In genomic region chr2:25981596-25982272, GRCh38 we compare ENCODE assay signal across 1 cellular context.
A peak's percentile ranks its signal among the peaks of the same experiment; 100 is the strongest.
TF ChIP-seq lines count a peak whose summit lies in the region.

No MANE protein-coding gene starts in this region.

TF ChIP-seq in K562, 482 proteins besides CTCF, POLR2A, EP300 and RAD21 (continued from another document and continues in another):
- TF ChIP-seq L3MBTL2 (IDR thresholded peaks at IDR 0.05) (peak; percentile 28; the same call in 1 of the 2 replicates), GATAD2B (IDR thresholded peaks at IDR 0.05; ENCODE audit: borderline replicate concordance) (no peak), SMARCA4 (IDR thresholded peaks at IDR 0.05) (peak; percentile 54), ZNF121 (CRISPR knock-in tag; conservative IDR thresholded peaks at IDR 0.05) (no peak), ZNF263 (CRISPR knock-in tag; IDR thresholded peaks at IDR 0.05; ENCODE audit: borderline replicate concordance) (peak; percentile 19; the same call in 1 of the 2 replicates), TGIF2 (CRISPR knock-in tag; IDR thresholded peaks at IDR 0.05) (no peak), ETV5 (CRISPR knock-in tag; IDR thresholded peaks at IDR 0.05; ENCODE audit: low read depth) (no peak), NKRF (IDR thresholded peaks at IDR 0.05; ENCODE audit: borderline replicate concordance) (0 out of 2 replicates have a peak, but pooled peaks have one; percentile 29), NFE2L1 (tag; IDR thresholded peaks at IDR 0.05; ENCODE audit: borderline replicate concordance, low read depth) (no peak), ZNF449 (CRISPR knock-in tag; IDR thresholded peaks at IDR 0.05) (no peak), CCAR2 (IDR thresholded peaks at IDR 0.05; ENCODE audit: low read depth, low read length) (no peak), RUNX1 (IDR thresholded peaks at IDR 0.05; ENCODE audit: low read depth) (no peak), TAF15 (IDR thresholded peaks at IDR 0.05; ENCODE audit: low read depth, low read length) (no peak), ZNF592 (IDR thresholded peaks at IDR 0.05) (no peak), U2AF2 (optimal IDR thresholded peaks at IDR 0.05; ENCODE audit: low read depth, low read length) (no peak), SIN3A (IDR thresholded peaks at IDR 0.05; ENCODE audit: borderline replicate concordance in 2 of 2, control insufficient read depth in 1 of 2, low read depth in 2 of 2, low read length in 2 of 2) (no peak), KAT7 (CRISPR knock-in tag; IDR thresholded peaks at IDR 0.05; ENCODE audit: borderline replicate concordance) (no peak), RBM17 (IDR thresholded peaks at IDR 0.05; ENCODE audit: borderline replicate concordance, low read depth, low read length) (no peak), CTBP1 (IDR thresholded peaks at IDR 0.05; ENCODE audit: borderline replicate concordance) (peak; percentile 51; the same call in 1 of the 2 replicates), RFX5 (IDR thresholded peaks at IDR 0.05; ENCODE audit: low read depth, low read length) (no peak), BDP1 (IDR thresholded peaks at IDR 0.05; ENCODE audit: insufficient read depth, insufficient read length) (no peak), TEAD1 (CRISPR knock-in tag; IDR thresholded peaks at IDR 0.05) (no peak), ZNF444 (CRISPR knock-in tag; IDR thresholded peaks at IDR 0.05) (no peak), SMARCE1 (IDR thresholded peaks at IDR 0.05) (peak; percentile 62), THAP12 (CRISPR knock-in tag; IDR thresholded peaks at IDR 0.05) (no peak), CHCHD3 (CRISPR knock-in tag; IDR thresholded peaks at IDR 0.05) (no peak), NRF1 (conservative IDR thresholded peaks at IDR 0.05 in 1 of 2, IDR thresholded peaks at IDR 0.05 in 1 of 2) (peak; percentile 15 to 26; a peak in 1 of 4 replicates), SMARCC2 (IDR thresholded peaks at IDR 0.05; ENCODE audit: low read depth) (0 out of 2 replicates have a peak, but pooled peaks have one; percentile 37), ZBTB17 (CRISPR knock-in tag; IDR thresholded peaks at IDR 0.05) (no peak), KLF1 (tag; IDR thresholded peaks at IDR 0.05) (no peak), BCOR (IDR thresholded peaks at IDR 0.05) (0 out of 2 replicates have a peak, but pooled peaks have one; percentile 8), CBX1 (IDR thresholded peaks at IDR 0.05; ENCODE audit: low read depth) (no peak), HNRNPL (IDR thresholded peaks at IDR 0.05; ENCODE audit: low read depth, low read length) (no peak), KDM5B (IDR thresholded peaks at IDR 0.05; ENCODE audit: insufficient replicate concordance, low read depth, low read length) (peak; percentile 18), POLR3G (IDR thresholded peaks at IDR 0.05; ENCODE audit: extremely low read depth, insufficient read length, insufficient replicate concordance) (no peak), CBFA2T2 (conservative IDR thresholded peaks at IDR 0.05) (no peak), MCM3 (IDR thresholded peaks at IDR 0.05) (no peak), MAFG (tag; conservative IDR thresholded peaks at IDR 0.05) (no peak), EWSR1 (IDR thresholded peaks at IDR 0.05; ENCODE audit: borderline replicate concordance, low read depth, partially characterized antibody) (no peak), MNT (conservative IDR thresholded peaks at IDR 0.05) (peak in 1 of 2 experiments; percentile 77; a peak in 1 of 4 replicates), ZBTB33 (CRISPR knock-in tag; IDR thresholded peaks at IDR 0.05) (no peak), ZNF696 (CRISPR knock-in tag; conservative IDR thresholded peaks at IDR 0.05) (no peak)
- TF ChIP-seq, protein P1, sequence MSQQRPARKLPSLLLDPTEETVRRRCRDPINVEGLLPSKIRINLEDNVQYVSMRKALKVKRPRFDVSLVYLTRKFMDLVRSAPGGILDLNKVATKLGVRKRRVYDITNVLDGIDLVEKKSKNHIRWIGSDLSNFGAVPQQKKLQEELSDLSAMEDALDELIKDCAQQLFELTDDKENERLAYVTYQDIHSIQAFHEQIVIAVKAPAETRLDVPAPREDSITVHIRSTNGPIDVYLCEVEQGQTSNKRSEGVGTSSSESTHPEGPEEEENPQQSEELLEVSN (IDR thresholded peaks at IDR 0.05; ENCODE audit: borderline replicate concordance in 1 of 2, extremely low read depth in 1 of 2, insufficient read depth in 1 of 2, insufficient read length in 1 of 2, low read depth in 1 of 2, low read length in 1 of 2, poor library complexity in 1 of 2, severe bottlenecking in 1 of 2), result no peak
- TF ChIP-seq, protein P2, sequence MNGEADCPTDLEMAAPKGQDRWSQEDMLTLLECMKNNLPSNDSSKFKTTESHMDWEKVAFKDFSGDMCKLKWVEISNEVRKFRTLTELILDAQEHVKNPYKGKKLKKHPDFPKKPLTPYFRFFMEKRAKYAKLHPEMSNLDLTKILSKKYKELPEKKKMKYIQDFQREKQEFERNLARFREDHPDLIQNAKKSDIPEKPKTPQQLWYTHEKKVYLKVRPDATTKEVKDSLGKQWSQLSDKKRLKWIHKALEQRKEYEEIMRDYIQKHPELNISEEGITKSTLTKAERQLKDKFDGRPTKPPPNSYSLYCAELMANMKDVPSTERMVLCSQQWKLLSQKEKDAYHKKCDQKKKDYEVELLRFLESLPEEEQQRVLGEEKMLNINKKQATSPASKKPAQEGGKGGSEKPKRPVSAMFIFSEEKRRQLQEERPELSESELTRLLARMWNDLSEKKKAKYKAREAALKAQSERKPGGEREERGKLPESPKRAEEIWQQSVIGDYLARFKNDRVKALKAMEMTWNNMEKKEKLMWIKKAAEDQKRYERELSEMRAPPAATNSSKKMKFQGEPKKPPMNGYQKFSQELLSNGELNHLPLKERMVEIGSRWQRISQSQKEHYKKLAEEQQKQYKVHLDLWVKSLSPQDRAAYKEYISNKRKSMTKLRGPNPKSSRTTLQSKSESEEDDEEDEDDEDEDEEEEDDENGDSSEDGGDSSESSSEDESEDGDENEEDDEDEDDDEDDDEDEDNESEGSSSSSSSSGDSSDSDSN (IDR thresholded peaks at IDR 0.05; ENCODE audit: borderline replicate concordance in 1 of 2, low read depth in 2 of 2, low read length in 2 of 2), result peak in 1 of 2 experiments; percentile 68; a peak in 1 of 4 replicates
